In genomic region chr2:55618649-55619055, GRCh38 we compare ENCODE assay signal across 8 cellular contexts. TPM values are rescaled to one million over a fixed set of nuclear protein-coding genes. Genes with fewer than 3 reads are reported as not detected.
DNase-seq lines count a peak whose midpoint lies in the region; ATAC-seq and TF ChIP-seq lines count a peak whose summit lies in the region.

No MANE protein-coding gene starts in this region.

- H3K36me3 ChIP-seq in H7 (replicated peaks; ENCODE audit: control insufficient read depth, insufficient read depth, low read length): peaks cover 4% of the 10 kb centered on the region; the same call in 1 of the 2 replicates

- H3K27ac ChIP-seq in right cardiac atrium (ENCODE audit: low read length): peak overlapping the region; percentile 93

- H3K27me3 ChIP-seq in H7 (ENCODE audit: control insufficient read depth, insufficient read depth, low read length) (no peaks in the 10 kb centered on the region), right cardiac atrium (ENCODE audit: control insufficient read depth, insufficient read depth) (no peaks in the 10 kb centered on the region)

- ATAC-seq in SK-N-SH treated with all-trans-retinoic acid at 6 μM for 48 hours (peak; percentile 52), right cardiac atrium (peak; percentile 50 to 56)

- H3K4me3 ChIP-seq in H7 (ENCODE audit: insufficient read depth, low read depth, low read length): peak overlapping the region; percentile 65
- peak overlapping the region; percentile 88 for H3K4me3 ChIP-seq in right cardiac atrium (ENCODE audit: low read length)

- TF ChIP-seq CTCF in GM10266 (IDR thresholded peaks at IDR 0.05; ENCODE audit: control insufficient read depth, insufficient read depth, low read depth, missing control alignments): no peak

- no peaks in the 10 kb centered on the region for H3K9me3 ChIP-seq in right cardiac atrium (ENCODE audit: control insufficient read depth, low read length)

- DNase-seq in GM10266 (ENCODE audit: extremely low spot score) (peak; percentile 57), H7 (peak; percentile 52), LoVo (ENCODE audit: low spot score) (peak; percentile 64), amygdala (lab: John Stamatoyannopoulos, UW) (peak in 51 of 56 donors; percentile 5 to 73 (median 40)), right cardiac atrium (peak; percentile 45 to 76 (median 62)), retina (peak; percentile 83), cortex of kidney (lab: John Stamatoyannopoulos, UW) (no peak)

- intact Hi-C loops in right cardiac atrium (cut with DNase I): no loop called here

- under 1% methylated on average over 16 of the region's 16 CpGs for WGBS in right cardiac atrium

- H3K4me1 ChIP-seq in right cardiac atrium (ENCODE audit: control insufficient read depth, insufficient read depth, low read length): peaks cover 8% of the 10 kb centered on the region

TF ChIP-seq in SK-N-SH treated with all-trans-retinoic acid at 6 μM for 48 hours, 23 proteins besides CTCF, POLR2A, EP300 and RAD21:
- TF ChIP-seq ESRRG (CRISPR knock-in tag; IDR thresholded peaks at IDR 0.05) (no peak), CREB5 (CRISPR knock-in tag; IDR thresholded peaks at IDR 0.05; ENCODE audit: low read depth) (no peak), POU6F1 (CRISPR knock-in tag; IDR thresholded peaks at IDR 0.05; ENCODE audit: borderline replicate concordance, low read depth) (no peak), RARB (CRISPR knock-in tag; IDR thresholded peaks at IDR 0.05) (no peak), PATZ1 (CRISPR knock-in tag; IDR thresholded peaks at IDR 0.05; ENCODE audit: borderline replicate concordance) (no peak), BACH2 (CRISPR knock-in tag; IDR thresholded peaks at IDR 0.05; ENCODE audit: borderline replicate concordance) (no peak), ZFP3 (CRISPR knock-in tag; IDR thresholded peaks at IDR 0.05) (no peak), CSDC2 (CRISPR knock-in tag; IDR thresholded peaks at IDR 0.05) (no peak), ZNF8 (CRISPR knock-in tag; IDR thresholded peaks at IDR 0.05) (no peak), CSRNP3 (CRISPR knock-in tag; IDR thresholded peaks at IDR 0.05) (no peak)
TF ChIP-seq in SK-N-SH treated with all-trans-retinoic acid at 6 μM for 48 hours: peak in this region for 0.

RNA-seq across cellular contexts. Expression of gene PPP4R3B, which starts 1.2 kb away (rescaled TPM):
- total RNA-seq in H7 (2014; rRNA removed; shearing (Covaris generic)): 23.5 and 26.8 TPM in 2 replicates
- 10 to 100 TPM; 24.9 to 34.1 (median 28.5) TPM for total RNA-seq in right cardiac atrium
- 11.9 TPM for polyA plus RNA-seq in right cardiac atrium
